ENCODE assay signal across 26 cellular contexts in the genomic region with DNA sequence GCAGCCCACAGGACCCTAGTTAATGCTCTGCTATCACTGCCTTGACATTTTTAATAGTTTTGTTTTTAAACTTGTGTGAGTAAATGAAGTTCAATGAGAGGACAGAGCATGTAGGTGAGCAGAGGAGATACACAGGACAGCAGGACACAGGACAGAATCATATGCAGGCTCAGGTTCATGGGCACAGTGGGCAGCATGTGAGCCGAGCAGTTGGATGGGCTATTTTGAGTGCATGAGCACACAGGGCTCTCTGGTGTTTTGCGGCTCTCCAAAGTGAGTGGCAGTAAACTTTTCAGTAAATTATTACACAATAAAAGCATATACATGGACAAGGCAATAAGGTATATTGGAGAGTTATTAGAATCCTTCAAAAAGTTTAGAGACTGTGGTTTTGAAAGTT.
DNase-seq lines count a peak whose midpoint lies in the region; ATAC-seq, FAIRE-seq and TF ChIP-seq lines count a peak whose summit lies in the region.
"Had no signal": no experiment of that assay in that cellular context is flagged by ENCODE, and none has a peak within 500 bp of the region (broad histone marks: within the 10 kb centered on the region; RNA-seq: fewer than 3 reads in every experiment).

No MANE protein-coding gene starts in this region.

- peaks cover 13% of the 10 kb centered on the region for H3K27me3 Mint-ChIP-seq in activated CD4-positive, alpha-beta T cell treated with anti-CD3 and anti-CD28 coated beads, Interleukin-2, amount 10 ng/mL, durations not matched to agents 7 days and 5 days
- H3K27me3 Mint-ChIP-seq in CD4-positive, alpha-beta memory T cell: peaks cover 2 to 3% of the 10 kb centered on the region in 2 donors
- peaks cover 18% of the 10 kb centered on the region for H3K27me3 Mint-ChIP-seq in activated CD8-positive, alpha-beta T cell treated with anti-CD3 and anti-CD28 coated beads, Interleukin-2, amount 10 ng/mL, durations not matched to agents 7 days and 5 days (ENCODE audit: low read depth)

- H3K23me2 ChIP-seq in H1 (ENCODE audit: low read depth, low read length): no peaks in the 10 kb centered on the region

- no peak for TF ChIP-seq POLR2A in H1 (IDR thresholded peaks at IDR 0.05; ENCODE audit: control extremely low read depth in 1 of 2, low read depth in 2 of 2, low read length in 2 of 2)

- no peaks in the 10 kb centered on the region for H3K9me3 Mint-ChIP-seq in activated CD4-positive, alpha-beta T cell treated with anti-CD3 and anti-CD28 coated beads, Interleukin-2, amount 10 ng/mL, durations not matched to agents 7 days and 5 days
- H3K9me3 Mint-ChIP-seq in CD4-positive, alpha-beta memory T cell: no peaks in the 10 kb centered on the region
- no peaks in the 10 kb centered on the region for H3K9me3 Mint-ChIP-seq in activated CD8-positive, alpha-beta T cell treated with anti-CD3 and anti-CD28 coated beads, Interleukin-2, amount 10 ng/mL, durations not matched to agents 7 days and 5 days (ENCODE audit: insufficient read depth)
- H3K9me3 Mint-ChIP-seq: brain had no signal

- peak overlapping the region; percentile 78 for H3K27ac Mint-ChIP-seq in activated CD4-positive, alpha-beta T cell treated with anti-CD3 and anti-CD28 coated beads, Interleukin-2, amount 10 ng/mL, durations not matched to agents 7 days and 5 days
- H3K27ac Mint-ChIP-seq in CD4-positive, alpha-beta memory T cell: peak overlapping the region in 4 of 7 donors; percentile 18 to 84 (median 64)
- H3K27ac Mint-ChIP-seq in activated CD8-positive, alpha-beta T cell treated with anti-CD3 and anti-CD28 coated beads, Interleukin-2, amount 10 ng/mL, durations not matched to agents 7 days and 5 days: peak overlapping the region; percentile 83
- H3K27ac Mint-ChIP-seq: brain had no signal

- H2BK12ac ChIP-seq in H1 (ENCODE audit: low read depth, low read length): no peak overlapping the region

- no peak overlapping the region for H3K4me3 ChIP-seq in CD4-positive, alpha-beta memory T cell (ENCODE audit: low read length in 2 of 2)
- no peak overlapping the region for H3K4me3 ChIP-seq in H1 (ENCODE audit: extremely low read depth in 1 of 4, insufficient read depth in 2 of 4, low read depth in 3 of 4, low read length in 4 of 4)
- H3K4me3 ChIP-seq in psoas muscle: no peak overlapping the region
- H3K4me3 ChIP-seq: A549, prostate gland, sigmoid colon, vagina had no signal

- no peak overlapping the region for H3K4me2 ChIP-seq in H1 (ENCODE audit: insufficient read depth in 1 of 2, low read depth in 2 of 2, low read length in 2 of 2)
- H3K4me2 ChIP-seq: A549, KMS-11 had no signal

- no peaks in the 10 kb centered on the region for H3K9me3 ChIP-seq in CD4-positive, alpha-beta memory T cell (ENCODE audit: control insufficient read depth in 1 of 2, low read length in 2 of 2)
- H3K9me3 ChIP-seq in H1 (ENCODE audit: insufficient read depth in 2 of 2, low read depth in 1 of 2, low read length in 1 of 2): no peaks in the 10 kb centered on the region
- no peaks in the 10 kb centered on the region for H3K9me3 ChIP-seq in psoas muscle
- H3K9me3 ChIP-seq: A549, prostate gland, sigmoid colon, vagina had no signal

- no peak for DNase-seq in activated CD4-positive, alpha-beta T cell treated with anti-CD3 and anti-CD28 coated beads, Interleukin-2, amount 10 ng/mL, durations not matched to agents 7 days and 5 days
- DNase-seq in activated CD4-positive, alpha-beta T cell treated with anti-CD3 and anti-CD28 coated beads, Interleukin-2, amount 50 U/mL, for 4 hours: no peak
- DNase-seq in CD4-positive, alpha-beta memory T cell: no peak
- no peak for DNase-seq in activated CD8-positive, alpha-beta T cell treated with anti-CD3 and anti-CD28 coated beads, Interleukin-2, amount 10 ng/mL, durations not matched to agents 7 days and 5 days
- DNase-seq in H1 (ENCODE audit: low read depth in 1 of 2, low spot score in 2 of 2) (no peak), psoas muscle (no peak), NCI-H748 (lab: John Stamatoyannopoulos, UW; ENCODE audit: unreplicated experiment) (no peak), RCC 7860 (ENCODE audit: low spot score) (no peak)
- DNase-seq: activated CD4-positive, alpha-beta T cell treated with anti-CD3 and anti-CD28 coated beads, Interleukin-2, amount 50 U/mL, for 48 hours; AML-193; islet precursor cell; left ventricle myocardium superior; NCI-H1417 treated with DMSO at 0.1 percent for 48 hours; NCI-H2081; NCI-H226; NCI-H774; RPMI8226; sigmoid colon; stimulated activated naive CD4-positive, alpha-beta T cell treated with Interleukin-2 at 50 U/mL for 16 hours had no signal

- H3K4me1 Mint-ChIP-seq in activated CD4-positive, alpha-beta T cell treated with anti-CD3 and anti-CD28 coated beads, Interleukin-2, amount 10 ng/mL, durations not matched to agents 7 days and 5 days: peaks cover 22% of the 10 kb centered on the region
- H3K4me1 Mint-ChIP-seq in CD4-positive, alpha-beta memory T cell: peaks cover 6 to 35% (median 12%) of the 10 kb centered on the region in 4 donors
- peaks cover 13% of the 10 kb centered on the region for H3K4me1 Mint-ChIP-seq in activated CD8-positive, alpha-beta T cell treated with anti-CD3 and anti-CD28 coated beads, Interleukin-2, amount 10 ng/mL, durations not matched to agents 7 days and 5 days (ENCODE audit: low read depth)
- H3K4me1 Mint-ChIP-seq: brain had no signal

- H4K5ac ChIP-seq in H1 (ENCODE audit: insufficient read length, low read depth, low read length): no peak overlapping the region

- no peak overlapping the region for H2BK15ac ChIP-seq in H1 (ENCODE audit: low read length)

- no peaks in the 10 kb centered on the region for H3K79me2 ChIP-seq in H1 (ENCODE audit: control insufficient read depth in 1 of 2, insufficient read depth in 2 of 2, low read length in 2 of 2)

- no peak overlapping the region for H2BK5ac ChIP-seq in H1 (ENCODE audit: low read depth, low read length)

- H3K23ac ChIP-seq in H1 (ENCODE audit: insufficient read length): no peak overlapping the region

- H3K27me3 ChIP-seq in CD4-positive, alpha-beta memory T cell (ENCODE audit: insufficient read depth, low read length): no peaks in the 10 kb centered on the region
- H3K27me3 ChIP-seq in H1 (replicated peaks in 1 of 4; ENCODE audit: control insufficient read depth in 3 of 4, extremely low read depth in 1 of 4, insufficient read depth in 3 of 4, low read length in 3 of 4) (no peaks in the 10 kb centered on the region), psoas muscle (ENCODE audit: insufficient read depth in 3 of 3, low read length in 2 of 3) (no peaks in the 10 kb centered on the region)
- H3K27me3 ChIP-seq: sigmoid colon, vagina had no signal

- H4K8ac ChIP-seq in H1 (ENCODE audit: extremely low read depth, insufficient read depth, low read length): no peak overlapping the region

- H3K9ac ChIP-seq in H1 (replicated peaks in 1 of 4; ENCODE audit: extremely low read depth in 1 of 4, low read depth in 3 of 4, low read length in 3 of 4): no peak overlapping the region
- H3K9ac ChIP-seq: KMS-11 had no signal

- no peak overlapping the region for H3K18ac ChIP-seq in H1 (ENCODE audit: extremely low read depth, low read length)

- H4K91ac ChIP-seq in H1 (replicated peaks; ENCODE audit: insufficient read length, low read length): no peak overlapping the region

- no peak for TF ChIP-seq CTCF in H1 (IDR thresholded peaks at IDR 0.05; ENCODE audit: control extremely low read depth in 1 of 3, insufficient read depth in 1 of 3, low read depth in 1 of 3, low read length in 3 of 3)
- no peak for TF ChIP-seq CTCF in psoas muscle (IDR thresholded peaks at IDR 0.05)

- TF ChIP-seq EP300 in H1 (IDR thresholded peaks at IDR 0.05; ENCODE audit: borderline replicate concordance in 1 of 2, low read depth in 2 of 2, low read length in 2 of 2): no peak

- intact Hi-C loops in CD4-positive, alpha-beta memory T cell (cut with micrococcal nuclease): no loop called here
- intact Hi-C loops in psoas muscle (cut with DNase I): no loop called here

- no peak overlapping the region for H2BK120ac ChIP-seq in H1 (replicated peaks; ENCODE audit: low read depth, low read length)

- ATAC-seq in activated CD8-positive, alpha-beta T cell treated with anti-CD3 and anti-CD28 coated beads, Interleukin-2, amount 10 ng/mL, durations not matched to agents 7 days and 5 days: no peak
- no peak for ATAC-seq in psoas muscle
- ATAC-seq: A549, left ventricle myocardium superior had no signal

- H2AFZ ChIP-seq in H1 (ENCODE audit: low read length): peak overlapping the region; percentile 33; the same call in 1 of the 2 replicates

- TF ChIP-seq RAD21 in H1 (IDR thresholded peaks at IDR 0.05 in 1 of 2, conservative IDR thresholded peaks at IDR 0.05 in 1 of 2; ENCODE audit: low read depth in 2 of 2, low read length in 2 of 2): no peak

- H3K4me1 ChIP-seq in CD4-positive, alpha-beta memory T cell (ENCODE audit: insufficient read depth, low read length): peaks cover 17% of the 10 kb centered on the region
- no peaks in the 10 kb centered on the region for H3K4me1 ChIP-seq in H1 (replicated peaks in 1 of 4; ENCODE audit: control insufficient read depth in 3 of 4, insufficient read depth in 4 of 4, low read length in 3 of 4)
- H3K4me1 ChIP-seq in psoas muscle: no peaks in the 10 kb centered on the region
- H3K4me1 ChIP-seq: A549, prostate gland, vagina had no signal

- H4K20me1 ChIP-seq in H1 (replicated peaks in 1 of 2; ENCODE audit: control insufficient read depth in 1 of 2, insufficient read depth in 2 of 2, low read length in 2 of 2): no peaks in the 10 kb centered on the region

- H3K56ac ChIP-seq in H1 (replicated peaks; ENCODE audit: insufficient read length, low read depth, low read length): no peak overlapping the region

- no peaks in the 10 kb centered on the region for H3K36me3 ChIP-seq in CD4-positive, alpha-beta memory T cell (ENCODE audit: insufficient read depth, low read length)
- H3K36me3 ChIP-seq in H1 (ENCODE audit: control insufficient read depth in 2 of 4, insufficient read depth in 4 of 4, low read length in 3 of 4) (no peaks in the 10 kb centered on the region), psoas muscle (ENCODE audit: insufficient read depth in 1 of 2, low read depth in 1 of 2) (no peaks in the 10 kb centered on the region)
- H3K36me3 ChIP-seq: prostate gland, sigmoid colon, vagina had no signal

- no peak overlapping the region for H2AK5ac ChIP-seq in H1 (ENCODE audit: low read depth, low read length)

- H3K4me3 Mint-ChIP-seq in activated CD4-positive, alpha-beta T cell treated with anti-CD3 and anti-CD28 coated beads, Interleukin-2, amount 10 ng/mL, durations not matched to agents 7 days and 5 days: peak overlapping the region; percentile 56
- H3K4me3 Mint-ChIP-seq in CD4-positive, alpha-beta memory T cell: peak overlapping the region in 7 of 8 donors; percentile 55 to 77 (median 65)
- H3K4me3 Mint-ChIP-seq in activated CD8-positive, alpha-beta T cell treated with anti-CD3 and anti-CD28 coated beads, Interleukin-2, amount 10 ng/mL, durations not matched to agents 7 days and 5 days: peak overlapping the region; percentile 25
- H3K4me3 Mint-ChIP-seq: brain had no signal

- H3K4ac ChIP-seq in H1 (replicated peaks; ENCODE audit: insufficient read length, low read depth, low read length): no peak overlapping the region

- H3K36me3 Mint-ChIP-seq in activated CD4-positive, alpha-beta T cell treated with anti-CD3 and anti-CD28 coated beads, Interleukin-2, amount 10 ng/mL, durations not matched to agents 7 days and 5 days (ENCODE audit: low read depth): peaks cover 8% of the 10 kb centered on the region
- H3K36me3 Mint-ChIP-seq in CD4-positive, alpha-beta memory T cell: peaks cover 2 to 10% of the 10 kb centered on the region in 2 donors
- H3K36me3 Mint-ChIP-seq in activated CD8-positive, alpha-beta T cell treated with anti-CD3 and anti-CD28 coated beads, Interleukin-2, amount 10 ng/mL, durations not matched to agents 7 days and 5 days (ENCODE audit: low read depth): peaks cover 7% of the 10 kb centered on the region
- H3K36me3 Mint-ChIP-seq: brain had no signal

- H3K79me1 ChIP-seq in H1 (ENCODE audit: low read depth, low read length): no peaks in the 10 kb centered on the region

- H2BK20ac ChIP-seq in H1 (ENCODE audit: low read length): no peak overlapping the region

- no peak overlapping the region for H3K14ac ChIP-seq in H1 (ENCODE audit: insufficient read length)

- CTCF ChIA-PET in activated CD4-positive, alpha-beta T cell treated with anti-CD3 and anti-CD28 coated beads, Interleukin-2, amount 10 ng/mL, durations not matched to agents 7 days and 5 days (lab: Charles Lee): interaction anchor here (1.1 kb wide), 1 partner anchor 11 kb away, joined by 7 read pairs; no protein-coding TSS in a partner anchor
- CTCF ChIA-PET in CD4-positive, alpha-beta memory T cell (lab: Charles Lee; ENCODE audit: partially characterized antibody): interaction anchor here (1.5 to 6.2 kb wide), 4 partner anchors 10 to 695 kb away, joined by 3 to 41 read pairs (median 22); no protein-coding TSS in a partner anchor
- CTCF ChIA-PET in activated CD8-positive, alpha-beta T cell treated with anti-CD3 and anti-CD28 coated beads, Interleukin-2, amount 10 ng/mL, durations not matched to agents 7 days and 5 days (lab: Charles Lee): interaction anchor here (4.3 to 6.2 kb wide), 2 partner anchors 11 to 16 kb away, joined by 39 to 54 read pairs; no protein-coding TSS in a partner anchor
- CTCF ChIA-PET in H1 (lab: Charles Lee; ENCODE audit: partially characterized antibody): interaction anchor here (1.0 to 8.1 kb wide), 3 partner anchors 11 to 56 kb away, joined by 3 to 62 read pairs (median 37); no protein-coding TSS in a partner anchor

- FAIRE-seq in H1 (lab: Jason Lieb, UNC) (no peak), RCC 7860 (lab: Jason Lieb, UNC) (no peak)
- FAIRE-seq: A549, H54 had no signal

- 87% methylated on average over 2 of the region's 2 CpGs; no CpG with 5 or more reads in 1 of the 2 experiments for WGBS in H1 (ENCODE audit: extremely low coverage in 1 of 2, insufficient coverage in 1 of 2, insufficient read length in 1 of 2, insufficient replicate concordance in 2 of 2, low coverage in 1 of 2, low lambda C conversion rate in 2 of 2, missing lambda C conversion rate in 1 of 2), 2 experiments
- 67 to 79% (median 77%) methylated on average over 2 of the region's 2 CpGs for WGBS in psoas muscle, 3 donors

- POLR2A ChIA-PET in activated CD4-positive, alpha-beta T cell treated with anti-CD3 and anti-CD28 coated beads, Interleukin-2, amount 10 ng/mL, durations not matched to agents 7 days and 5 days (lab: Charles Lee): interaction anchor here (0.7 kb wide), 1 partner anchor 17 kb away, joined by 6 read pairs; no protein-coding TSS in a partner anchor
- POLR2A ChIA-PET in CD4-positive, alpha-beta memory T cell (lab: Charles Lee; ENCODE audit: partially characterized antibody): interaction anchor here (0.9 to 8.1 kb wide), 7 partner anchors 10 to 692 kb away, joined by 3 to 62 read pairs (median 8); no protein-coding TSS in a partner anchor
- POLR2A ChIA-PET in activated CD8-positive, alpha-beta T cell treated with anti-CD3 and anti-CD28 coated beads, Interleukin-2, amount 10 ng/mL, durations not matched to agents 7 days and 5 days (lab: Charles Lee): interaction anchor here (0.8 to 2.0 kb wide), 4 partner anchors 10 to 676 kb away, joined by 3 to 7 read pairs (median 4); no protein-coding TSS in a partner anchor
- POLR2A ChIA-PET in H1 (lab: Charles Lee; ENCODE audit: partially characterized antibody): no interaction called here

- peak overlapping the region; percentile 10 for H3K27ac ChIP-seq in CD4-positive, alpha-beta memory T cell (ENCODE audit: low read depth, low read length)
- H3K27ac ChIP-seq in H1 (ENCODE audit: low read depth, low read length): no peak overlapping the region
- H3K27ac ChIP-seq in psoas muscle: no peak overlapping the region
- H3K27ac ChIP-seq: A549, KMS-11, prostate gland, sigmoid colon, vagina, VCaP had no signal
